ENCODE assay signal across 1 cellular context in genomic region chr14:100828448-100828834, GRCh38.
A peak's percentile ranks its signal among the peaks of the same experiment; 100 is the strongest.
TF ChIP-seq lines count a peak whose summit lies in the region.

No MANE protein-coding gene starts in this region.

TF ChIP-seq in HepG2, 621 proteins besides CTCF, POLR2A, EP300 and RAD21:
- no peak for TF ChIP-seq ZNF205 (CRISPR knock-in tag; IDR thresholded peaks at IDR 0.05)
- TF ChIP-seq ZNF432 (CRISPR knock-in tag; IDR thresholded peaks at IDR 0.05; ENCODE audit: borderline replicate concordance): no peak
- no peak for TF ChIP-seq RFXAP (CRISPR knock-in tag; IDR thresholded peaks at IDR 0.05; ENCODE audit: borderline replicate concordance)
- TF ChIP-seq ATF7 (IDR thresholded peaks at IDR 0.05): peak; percentile 80
- no peak for TF ChIP-seq ATF7 (CRISPR knock-in tag; IDR thresholded peaks at IDR 0.05)
- no peak for TF ChIP-seq ERF (CRISPR knock-in tag; IDR thresholded peaks at IDR 0.05)
- peak; percentile 64; the same call in 1 of the 2 replicates for TF ChIP-seq ZNF263 (CRISPR knock-in tag; IDR thresholded peaks at IDR 0.05)
- peak; percentile 9 for TF ChIP-seq HNRNPK (IDR thresholded peaks at IDR 0.05; ENCODE audit: low read depth, low read length, poor library complexity, severe bottlenecking)
- TF ChIP-seq ZFP1 (CRISPR knock-in tag; IDR thresholded peaks at IDR 0.05): no peak
- no peak for TF ChIP-seq SMAD1 (CRISPR knock-in tag; IDR thresholded peaks at IDR 0.05; ENCODE audit: borderline replicate concordance, low read depth)
